ENCODE assay signal across 20 cellular contexts in the genomic region with DNA sequence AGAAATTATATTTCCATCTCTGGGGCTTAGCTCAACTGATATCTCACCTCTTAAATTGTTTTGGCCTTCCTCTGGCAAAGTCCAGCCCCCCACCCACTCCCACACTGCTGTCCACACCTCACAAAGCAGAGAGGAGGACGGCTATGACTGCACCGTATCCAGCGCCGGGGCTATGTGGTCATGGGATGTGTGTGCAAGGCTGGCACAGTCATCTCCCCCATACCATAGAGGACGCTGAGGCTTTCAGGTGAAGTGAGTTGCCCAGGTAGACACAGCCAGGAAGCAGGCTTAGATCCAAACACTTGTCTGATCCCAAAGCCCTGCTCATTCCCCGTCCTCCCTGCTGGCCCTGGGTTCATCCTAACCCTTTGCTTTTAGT.
A peak's percentile ranks its signal among the peaks of the same experiment; 100 is the strongest.
DNase-seq lines count a peak whose midpoint lies in the region; ATAC-seq and TF ChIP-seq lines count a peak whose summit lies in the region.
"Had no signal": no experiment of that assay in that cellular context is flagged by ENCODE, and none has a peak within 500 bp of the region (broad histone marks: within the 10 kb centered on the region; RNA-seq: fewer than 3 reads in every experiment).

No MANE protein-coding gene starts in this region.

- peaks cover 4% of the 10 kb centered on the region for H3K36me3 Mint-ChIP-seq in CD4-positive, CD25-positive, alpha-beta regulatory T cell
- H3K36me3 Mint-ChIP-seq in H9 (ENCODE audit: insufficient read depth in 1 of 3, low read depth in 3 of 3), result no peaks in the 10 kb centered on the region
- no peaks in the 10 kb centered on the region for H3K36me3 Mint-ChIP-seq in progenitor cell of endocrine pancreas (ENCODE audit: insufficient read depth)
- no peaks in the 10 kb centered on the region for H3K36me3 Mint-ChIP-seq in T-helper 2 cell treated with Interferon-gamma antibody and Interleukin-4, amounts not matched to agents 5 μg/mL and 100 μg/mL, for 36 hours (ENCODE audit: low read depth)

- no peak for TF ChIP-seq EP300 in gastroesophageal sphincter (IDR thresholded peaks at IDR 0.05)

- no peak overlapping the region for H3K23ac ChIP-seq in H9 (ENCODE audit: insufficient read length, low read depth, low read length)

- TF ChIP-seq POLR2A in gastroesophageal sphincter (IDR thresholded peaks at IDR 0.05), result no peak

- H3K4ac ChIP-seq in H9 (ENCODE audit: low read depth, low read length), result no peak overlapping the region

- H3K4me1 ChIP-seq in CD4-positive, CD25-positive, alpha-beta regulatory T cell (ENCODE audit: control insufficient read depth, insufficient read depth, low read length, poor library complexity, severe bottlenecking), result peaks cover 86% of the 10 kb centered on the region
- no peaks in the 10 kb centered on the region; the same call in 1 of the 2 replicates for H3K4me1 ChIP-seq in H9 (ENCODE audit: insufficient read depth, low read length)
- peaks cover 11 to 86% (median 71%) of the 10 kb centered on the region in 3 donors for H3K4me1 ChIP-seq in gastroesophageal sphincter

- no peak overlapping the region for H4K5ac ChIP-seq in H9 (ENCODE audit: insufficient read length, low read depth, low read length)

- no peaks in the 10 kb centered on the region for H3K9me3 ChIP-seq in CD4-positive, CD25-positive, alpha-beta regulatory T cell (ENCODE audit: control insufficient read depth in 2 of 2, low read length in 2 of 2)
- no peaks in the 10 kb centered on the region for H3K9me3 ChIP-seq in H9 (ENCODE audit: control insufficient read depth, low read depth, low read length)
- no peaks in the 10 kb centered on the region for H3K9me3 ChIP-seq in gastroesophageal sphincter
- H3K9me3 ChIP-seq: Peyer's patch, tibial artery had no signal

- H3T11ph ChIP-seq in H9 (ENCODE audit: low read length), result no peak overlapping the region

- no peak for ATAC-seq in CD4-positive, CD25-positive, alpha-beta regulatory T cell (ENCODE audit: low read depth in 2 of 2)
- no peak for ATAC-seq in gastroesophageal sphincter

- no peaks in the 10 kb centered on the region for H4K20me1 ChIP-seq in H9 (ENCODE audit: control insufficient read depth, insufficient read depth, insufficient read length)

- peak overlapping the region in 2 of 3 donors; percentile 76 for H3K27ac Mint-ChIP-seq in CD4-positive, CD25-positive, alpha-beta regulatory T cell
- H3K27ac Mint-ChIP-seq in H9 (peak overlapping the region in 1 of 3 experiments; percentile 80; a peak in 3 of 7 replicates), progenitor cell of endocrine pancreas (peak overlapping the region; percentile 48)
- no peak overlapping the region for H3K27ac Mint-ChIP-seq in T-helper 2 cell treated with Interferon-gamma antibody and Interleukin-4, amounts not matched to agents 5 μg/mL and 100 μg/mL, for 36 hours
- H3K27ac Mint-ChIP-seq: activated naive CD4-positive, alpha-beta T cell treated with anti-CD3 and anti-CD28 coated beads, Interleukin-2, amount 10 ng/mL, durations not matched to agents 7 days and 5 days had no signal

- no peak overlapping the region for H2BK15ac ChIP-seq in H9 (ENCODE audit: low read depth, low read length)

- H3K79me2 ChIP-seq in H9 (ENCODE audit: insufficient read depth, low read length), result no peaks in the 10 kb centered on the region

- H4K91ac ChIP-seq in H9 (ENCODE audit: insufficient read length, low read depth, low read length), result no peak overlapping the region

- H2BK12ac ChIP-seq in H9 (ENCODE audit: insufficient read length, low read depth, low read length), result no peak overlapping the region

- peaks cover 36 to 97% (median 60%) of the 10 kb centered on the region in 4 donors for H3K4me1 Mint-ChIP-seq in CD4-positive, CD25-positive, alpha-beta regulatory T cell
- H3K4me1 Mint-ChIP-seq in H9 (peaks cover 4 to 25% of the 10 kb centered on the region in 2 experiments), progenitor cell of endocrine pancreas (ENCODE audit: low read depth) (peaks cover 26% of the 10 kb centered on the region)
- H3K4me1 Mint-ChIP-seq in T-helper 2 cell treated with Interferon-gamma antibody and Interleukin-4, amounts not matched to agents 5 μg/mL and 100 μg/mL, for 36 hours (ENCODE audit: low read depth), result peaks cover 67% of the 10 kb centered on the region

- no peak overlapping the region for H2BK120ac ChIP-seq in H9 (ENCODE audit: low read depth, low read length, poor library complexity, severe bottlenecking)

- no peak overlapping the region for H3K9ac ChIP-seq in H9 (ENCODE audit: extremely low read depth, insufficient read length, low read length)

- H3K9me3 Mint-ChIP-seq in CD4-positive, CD25-positive, alpha-beta regulatory T cell, result peaks cover 0 to 1% (median 0%) of the 10 kb centered on the region in 7 donors
- H3K9me3 Mint-ChIP-seq in H9, result no peaks in the 10 kb centered on the region; a peak in 1 of 5 replicates
- H3K9me3 Mint-ChIP-seq in progenitor cell of endocrine pancreas (ENCODE audit: low read depth), result no peaks in the 10 kb centered on the region
- no peaks in the 10 kb centered on the region for H3K9me3 Mint-ChIP-seq in T-helper 2 cell treated with Interferon-gamma antibody and Interleukin-4, amounts not matched to agents 5 μg/mL and 100 μg/mL, for 36 hours
- H3K9me3 Mint-ChIP-seq: activated naive CD4-positive, alpha-beta T cell treated with anti-CD3 and anti-CD28 coated beads, Interleukin-2, amount 10 ng/mL, durations not matched to agents 7 days and 5 days had no signal

- no peak overlapping the region for H3K4me3 ChIP-seq in CD4-positive, CD25-positive, alpha-beta regulatory T cell (ENCODE audit: low read depth, low read length)
- no peak overlapping the region for H3K4me3 ChIP-seq in gastroesophageal sphincter
- H3K4me3 ChIP-seq: Peyer's patch, smooth muscle cell, tibial artery had no signal

- H2AK5ac ChIP-seq in H9 (ENCODE audit: insufficient read length, low read length), result no peak overlapping the region

- H3K23me2 ChIP-seq in H9 (ENCODE audit: insufficient read length, low read depth, low read length, poor library complexity, severe bottlenecking), result no peaks in the 10 kb centered on the region

- H3K14ac ChIP-seq in H9 (ENCODE audit: insufficient read depth, low read length), result peak overlapping the region; percentile 37; the same call in 1 of the 2 replicates

- no peak overlapping the region for H2BK5ac ChIP-seq in H9 (ENCODE audit: insufficient read length, low read length)

- no peak overlapping the region for H3K27ac ChIP-seq in CD4-positive, CD25-positive, alpha-beta regulatory T cell (ENCODE audit: insufficient read depth, low read length, poor library complexity, severe bottlenecking)
- H3K27ac ChIP-seq in H9 (ENCODE audit: insufficient read length, low read depth, low read length) (no peak overlapping the region), gastroesophageal sphincter (peak overlapping the region in 3 of 4 donors; percentile 49 to 76 (median 60))

- no peaks in the 10 kb centered on the region for H3K27me3 ChIP-seq in CD4-positive, CD25-positive, alpha-beta regulatory T cell (ENCODE audit: control insufficient read depth, insufficient read depth, low read length)
- H3K27me3 ChIP-seq in H9 (ENCODE audit: insufficient read depth, low read length) (no peaks in the 10 kb centered on the region), gastroesophageal sphincter (no peaks in the 10 kb centered on the region)
- H3K27me3 ChIP-seq: Peyer's patch, tibial artery had no signal

- H3K18ac ChIP-seq in H9 (ENCODE audit: insufficient read length, low read depth, low read length), result no peak overlapping the region

- H3K56ac ChIP-seq in H9 (ENCODE audit: insufficient read length, low read depth, low read length), result no peak overlapping the region

- peak overlapping the region in 3 of 4 donors; percentile 3 to 29 (median 28) for H3K4me3 Mint-ChIP-seq in CD4-positive, CD25-positive, alpha-beta regulatory T cell
- H3K4me3 Mint-ChIP-seq in H9, result no peak overlapping the region
- no peak overlapping the region for H3K4me3 Mint-ChIP-seq in progenitor cell of endocrine pancreas (ENCODE audit: low read depth)
- no peak overlapping the region for H3K4me3 Mint-ChIP-seq in T-helper 2 cell treated with Interferon-gamma antibody and Interleukin-4, amounts not matched to agents 5 μg/mL and 100 μg/mL, for 36 hours
- H3K4me3 Mint-ChIP-seq: activated naive CD4-positive, alpha-beta T cell treated with anti-CD3 and anti-CD28 coated beads, Interleukin-2, amount 10 ng/mL, durations not matched to agents 7 days and 5 days had no signal

- no peaks in the 10 kb centered on the region for H3K79me1 ChIP-seq in H9 (ENCODE audit: insufficient read depth, low read depth, low read length, poor library complexity, severe bottlenecking)

- no peak overlapping the region for H2AFZ ChIP-seq in H9 (ENCODE audit: low read length)

- H4K8ac ChIP-seq in H9 (replicated peaks; ENCODE audit: insufficient read length, low read depth, low read length), result no peak overlapping the region

- no peak overlapping the region for H3K4me2 ChIP-seq in H9 (ENCODE audit: insufficient read depth, insufficient read length, low read length)
- H3K4me2 ChIP-seq: smooth muscle cell had no signal

- no peak for TF ChIP-seq CTCF in H9 (conservative IDR thresholded peaks at IDR 0.05)
- no peak for TF ChIP-seq CTCF in gastroesophageal sphincter (IDR thresholded peaks at IDR 0.05)
- no peak for TF ChIP-seq CTCF in progenitor cell of endocrine pancreas (IDR thresholded peaks at IDR 0.05; ENCODE audit: unreplicated experiment)

- H3K36me3 ChIP-seq in CD4-positive, CD25-positive, alpha-beta regulatory T cell (ENCODE audit: control insufficient read depth, insufficient read depth, low read length), result no peaks in the 10 kb centered on the region
- no peaks in the 10 kb centered on the region for H3K36me3 ChIP-seq in gastroesophageal sphincter
- H3K36me3 ChIP-seq: Peyer's patch, tibial artery had no signal

- no CpG with 5 or more reads among the region's 6 CpGs for WGBS in H9 (ENCODE audit: extremely low coverage, insufficient read length, low lambda C conversion rate)
- WGBS in gastroesophageal sphincter (ENCODE audit: low coverage in 1 of 2), 2 donors, result 100% methylated on average over 1 of the region's 6 CpGs

- H3K27me3 Mint-ChIP-seq in CD4-positive, CD25-positive, alpha-beta regulatory T cell, result no peaks in the 10 kb centered on the region
- H3K27me3 Mint-ChIP-seq in H9 (ENCODE audit: low read depth) (peaks cover 15% of the 10 kb centered on the region), progenitor cell of endocrine pancreas (no peaks in the 10 kb centered on the region)
- no peaks in the 10 kb centered on the region for H3K27me3 Mint-ChIP-seq in T-helper 2 cell treated with Interferon-gamma antibody and Interleukin-4, amounts not matched to agents 5 μg/mL and 100 μg/mL, for 36 hours (ENCODE audit: low read depth)

- no peak overlapping the region for H2BK20ac ChIP-seq in H9 (ENCODE audit: low read depth, low read length, poor library complexity, severe bottlenecking)

- DNase-seq in CD4-positive, CD25-positive, alpha-beta regulatory T cell, result no peak
- no peak for DNase-seq in H9
- no peak for DNase-seq in progenitor cell of endocrine pancreas (ENCODE audit: low spot score, unreplicated experiment)
- no peak for DNase-seq in HuH-7.5 (ENCODE audit: low spot score)
- DNase-seq in T-helper 2 cell treated with Interferon-gamma antibody and Interleukin-4, amounts not matched to agents 5 μg/mL and 100 μg/mL, for 36 hours (ENCODE audit: low spot score), result no peak
- DNase-seq in NCI-H1105 (lab: John Stamatoyannopoulos, UW), result no peak
- DNase-seq in T-helper 9 cell, result no peak
- DNase-seq: activated naive CD4-positive, alpha-beta T cell treated with anti-CD3 and anti-CD28 coated beads, Interleukin-2, amount 10 ng/mL, durations not matched to agents 7 days and 5 days; activated T-cell treated with anti-CD3 and anti-CD28 coated beads, Interleukin-2, amount 50 U/mL, for 48 hours; cerebellar nuclear complex; GF-D8; H7; kidney glomerular epithelial cell; NCI-H1417 treated with DMSO at 0.1 percent for 48 hours; NCI-H510A treated with DMSO at 0.1 percent for 48 hours; Peyer's patch; stimulated activated naive CD4-positive, alpha-beta T cell treated with Interleukin-2 at 50 U/mL for 16 hours; tibial artery had no signal

Comparison
In these comparisons a context has a peak if more than half of its experiments do, and no peak if none do; other contexts are left out.
1. H3K27ac ChIP-seq: peak in gastroesophageal sphincter (3 of 4); none in CD4-positive, CD25-positive, alpha-beta regulatory T cell (single experiment) and H9 (single experiment).
2. H3K4me3 Mint-ChIP-seq: peak in CD4-positive, CD25-positive, alpha-beta regulatory T cell (3 of 4); none in H9 (0 of 2), progenitor cell of endocrine pancreas (single experiment) and T-helper 2 cell treated with Interferon-gamma antibody and Interleukin-4, amounts not matched to agents 5 μg/mL and 100 μg/mL, for 36 hours (single experiment).